2 cellular contexts compared by ENCODE assay signal in the genomic region with DNA sequence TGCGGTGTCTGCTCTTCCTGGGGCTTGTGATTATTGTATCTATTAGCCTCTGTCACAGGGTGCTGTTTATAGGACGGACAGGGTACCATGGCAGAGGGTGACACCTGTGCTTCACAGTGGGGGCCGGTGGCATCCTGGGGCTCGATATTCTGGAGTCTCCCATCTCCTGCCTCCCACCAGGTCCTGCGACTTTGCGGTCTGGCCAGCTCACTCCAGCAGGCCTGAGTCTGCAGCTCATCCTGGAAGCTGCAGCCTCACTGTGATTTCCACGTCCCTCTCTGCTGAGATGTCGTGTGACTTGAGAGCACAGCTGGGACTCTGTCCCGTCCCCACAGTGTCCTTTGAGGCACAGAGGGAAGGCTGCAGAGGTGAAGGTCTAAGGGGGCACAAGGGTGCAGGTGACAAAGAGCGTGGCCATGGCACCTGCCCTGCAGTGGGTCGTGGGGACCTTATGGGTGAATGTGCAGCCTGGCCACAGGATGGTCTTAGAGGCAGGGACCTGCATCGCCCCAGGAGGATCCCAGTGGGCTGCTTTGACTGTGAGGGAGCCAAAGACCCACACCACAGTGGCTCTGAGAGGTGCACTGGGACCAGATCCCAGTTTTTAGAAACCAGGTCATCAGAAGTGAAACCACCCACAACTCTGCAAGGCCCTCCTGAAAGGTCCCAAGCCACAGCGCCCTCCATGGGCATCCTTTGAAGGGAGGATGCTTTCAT.
TF ChIP-seq lines count a peak whose summit lies in the region.

No MANE protein-coding gene starts in this region.

TF ChIP-seq in GM23338, 12 proteins besides CTCF, POLR2A, EP300 and RAD21 (continues in another document):
- no peak for TF ChIP-seq STAT1 (IDR thresholded peaks at IDR 0.05; ENCODE audit: unreplicated experiment)
- no peak for TF ChIP-seq ZNF331 (CRISPR knock-in tag; IDR thresholded peaks at IDR 0.05; ENCODE audit: low read depth)
- no peak for TF ChIP-seq ZNF114 (CRISPR knock-in tag; IDR thresholded peaks at IDR 0.05)
- TF ChIP-seq, protein P1, sequence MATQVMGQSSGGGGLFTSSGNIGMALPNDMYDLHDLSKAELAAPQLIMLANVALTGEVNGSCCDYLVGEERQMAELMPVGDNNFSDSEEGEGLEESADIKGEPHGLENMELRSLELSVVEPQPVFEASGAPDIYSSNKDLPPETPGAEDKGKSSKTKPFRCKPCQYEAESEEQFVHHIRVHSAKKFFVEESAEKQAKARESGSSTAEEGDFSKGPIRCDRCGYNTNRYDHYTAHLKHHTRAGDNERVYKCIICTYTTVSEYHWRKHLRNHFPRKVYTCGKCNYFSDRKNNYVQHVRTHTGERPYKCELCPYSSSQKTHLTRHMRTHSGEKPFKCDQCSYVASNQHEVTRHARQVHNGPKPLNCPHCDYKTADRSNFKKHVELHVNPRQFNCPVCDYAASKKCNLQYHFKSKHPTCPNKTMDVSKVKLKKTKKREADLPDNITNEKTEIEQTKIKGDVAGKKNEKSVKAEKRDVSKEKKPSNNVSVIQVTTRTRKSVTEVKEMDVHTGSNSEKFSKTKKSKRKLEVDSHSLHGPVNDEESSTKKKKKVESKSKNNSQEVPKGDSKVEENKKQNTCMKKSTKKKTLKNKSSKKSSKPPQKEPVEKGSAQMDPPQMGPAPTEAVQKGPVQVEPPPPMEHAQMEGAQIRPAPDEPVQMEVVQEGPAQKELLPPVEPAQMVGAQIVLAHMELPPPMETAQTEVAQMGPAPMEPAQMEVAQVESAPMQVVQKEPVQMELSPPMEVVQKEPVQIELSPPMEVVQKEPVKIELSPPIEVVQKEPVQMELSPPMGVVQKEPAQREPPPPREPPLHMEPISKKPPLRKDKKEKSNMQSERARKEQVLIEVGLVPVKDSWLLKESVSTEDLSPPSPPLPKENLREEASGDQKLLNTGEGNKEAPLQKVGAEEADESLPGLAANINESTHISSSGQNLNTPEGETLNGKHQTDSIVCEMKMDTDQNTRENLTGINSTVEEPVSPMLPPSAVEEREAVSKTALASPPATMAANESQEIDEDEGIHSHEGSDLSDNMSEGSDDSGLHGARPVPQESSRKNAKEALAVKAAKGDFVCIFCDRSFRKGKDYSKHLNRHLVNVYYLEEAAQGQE (IDR thresholded peaks at IDR 0.05; ENCODE audit: unreplicated experiment), result no peak
- TF ChIP-seq, protein P2, sequence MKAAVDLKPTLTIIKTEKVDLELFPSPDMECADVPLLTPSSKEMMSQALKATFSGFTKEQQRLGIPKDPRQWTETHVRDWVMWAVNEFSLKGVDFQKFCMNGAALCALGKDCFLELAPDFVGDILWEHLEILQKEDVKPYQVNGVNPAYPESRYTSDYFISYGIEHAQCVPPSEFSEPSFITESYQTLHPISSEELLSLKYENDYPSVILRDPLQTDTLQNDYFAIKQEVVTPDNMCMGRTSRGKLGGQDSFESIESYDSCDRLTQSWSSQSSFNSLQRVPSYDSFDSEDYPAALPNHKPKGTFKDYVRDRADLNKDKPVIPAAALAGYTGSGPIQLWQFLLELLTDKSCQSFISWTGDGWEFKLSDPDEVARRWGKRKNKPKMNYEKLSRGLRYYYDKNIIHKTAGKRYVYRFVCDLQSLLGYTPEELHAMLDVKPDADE (IDR thresholded peaks at IDR 0.05), result no peak
- no peak for TF ChIP-seq EZH2 (IDR thresholded peaks at IDR 0.05; ENCODE audit: low read depth, unreplicated experiment)
- TF ChIP-seq, protein P3, sequence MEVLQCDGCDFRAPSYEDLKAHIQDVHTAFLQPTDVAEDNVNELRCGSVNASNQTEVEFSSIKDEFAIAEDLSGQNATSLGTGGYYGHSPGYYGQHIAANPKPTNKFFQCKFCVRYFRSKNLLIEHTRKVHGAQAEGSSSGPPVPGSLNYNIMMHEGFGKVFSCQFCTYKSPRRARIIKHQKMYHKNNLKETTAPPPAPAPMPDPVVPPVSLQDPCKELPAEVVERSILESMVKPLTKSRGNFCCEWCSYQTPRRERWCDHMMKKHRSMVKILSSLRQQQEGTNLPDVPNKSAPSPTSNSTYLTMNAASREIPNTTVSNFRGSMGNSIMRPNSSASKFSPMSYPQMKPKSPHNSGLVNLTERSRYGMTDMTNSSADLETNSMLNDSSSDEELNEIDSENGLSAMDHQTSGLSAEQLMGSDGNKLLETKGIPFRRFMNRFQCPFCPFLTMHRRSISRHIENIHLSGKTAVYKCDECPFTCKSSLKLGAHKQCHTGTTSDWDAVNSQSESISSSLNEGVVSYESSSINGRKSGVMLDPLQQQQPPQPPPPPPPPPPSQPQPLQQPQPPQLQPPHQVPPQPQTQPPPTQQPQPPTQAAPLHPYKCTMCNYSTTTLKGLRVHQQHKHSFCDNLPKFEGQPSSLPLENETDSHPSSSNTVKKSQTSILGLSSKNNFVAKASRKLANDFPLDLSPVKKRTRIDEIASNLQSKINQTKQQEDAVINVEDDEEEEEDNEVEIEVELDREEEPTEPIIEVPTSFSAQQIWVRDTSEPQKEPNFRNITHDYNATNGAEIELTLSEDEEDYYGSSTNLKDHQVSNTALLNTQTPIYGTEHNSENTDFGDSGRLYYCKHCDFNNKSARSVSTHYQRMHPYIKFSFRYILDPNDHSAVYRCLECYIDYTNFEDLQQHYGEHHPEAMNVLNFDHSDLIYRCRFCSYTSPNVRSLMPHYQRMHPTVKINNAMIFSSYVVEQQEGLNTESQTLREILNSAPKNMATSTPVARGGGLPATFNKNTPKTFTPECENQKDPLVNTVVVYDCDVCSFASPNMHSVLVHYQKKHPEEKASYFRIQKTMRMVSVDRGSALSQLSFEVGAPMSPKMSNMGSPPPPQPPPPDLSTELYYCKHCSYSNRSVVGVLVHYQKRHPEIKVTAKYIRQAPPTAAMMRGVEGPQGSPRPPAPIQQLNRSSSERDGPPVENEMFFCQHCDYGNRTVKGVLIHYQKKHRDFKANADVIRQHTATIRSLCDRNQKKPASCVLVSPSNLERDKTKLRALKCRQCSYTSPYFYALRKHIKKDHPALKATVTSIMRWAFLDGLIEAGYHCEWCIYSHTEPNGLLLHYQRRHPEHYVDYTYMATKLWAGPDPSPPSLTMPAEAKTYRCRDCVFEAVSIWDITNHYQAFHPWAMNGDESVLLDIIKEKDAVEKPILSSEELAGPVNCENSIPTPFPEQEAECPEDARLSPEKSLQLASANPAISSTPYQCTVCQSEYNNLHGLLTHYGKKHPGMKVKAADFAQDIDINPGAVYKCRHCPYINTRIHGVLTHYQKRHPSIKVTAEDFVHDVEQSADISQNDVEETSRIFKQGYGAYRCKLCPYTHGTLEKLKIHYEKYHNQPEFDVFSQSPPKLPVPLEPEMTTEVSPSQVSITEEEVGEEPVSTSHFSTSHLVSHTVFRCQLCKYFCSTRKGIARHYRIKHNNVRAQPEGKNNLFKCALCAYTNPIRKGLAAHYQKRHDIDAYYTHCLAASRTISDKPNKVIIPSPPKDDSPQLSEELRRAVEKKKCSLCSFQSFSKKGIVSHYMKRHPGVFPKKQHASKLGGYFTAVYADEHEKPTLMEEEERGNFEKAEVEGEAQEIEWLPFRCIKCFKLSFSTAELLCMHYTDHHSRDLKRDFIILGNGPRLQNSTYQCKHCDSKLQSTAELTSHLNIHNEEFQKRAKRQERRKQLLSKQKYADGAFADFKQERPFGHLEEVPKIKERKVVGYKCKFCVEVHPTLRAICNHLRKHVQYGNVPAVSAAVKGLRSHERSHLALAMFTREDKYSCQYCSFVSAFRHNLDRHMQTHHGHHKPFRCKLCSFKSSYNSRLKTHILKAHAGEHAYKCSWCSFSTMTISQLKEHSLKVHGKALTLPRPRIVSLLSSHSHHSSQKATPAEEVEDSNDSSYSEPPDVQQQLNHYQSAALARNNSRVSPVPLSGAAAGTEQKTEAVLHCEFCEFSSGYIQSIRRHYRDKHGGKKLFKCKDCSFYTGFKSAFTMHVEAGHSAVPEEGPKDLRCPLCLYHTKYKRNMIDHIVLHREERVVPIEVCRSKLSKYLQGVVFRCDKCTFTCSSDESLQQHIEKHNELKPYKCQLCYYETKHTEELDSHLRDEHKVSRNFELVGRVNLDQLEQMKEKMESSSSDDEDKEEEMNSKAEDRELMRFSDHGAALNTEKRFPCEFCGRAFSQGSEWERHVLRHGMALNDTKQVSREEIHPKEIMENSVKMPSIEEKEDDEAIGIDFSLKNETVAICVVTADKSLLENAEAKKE (CRISPR knock-in tag; IDR thresholded peaks at IDR 0.05), result no peak
- no peak for TF ChIP-seq EZH2phosphoT487 (IDR thresholded peaks at IDR 0.05; ENCODE audit: unreplicated experiment)

TF ChIP-seq in H1, 55 proteins besides CTCF, POLR2A, EP300 and RAD21:
- no peak for TF ChIP-seq ZNF274 (IDR thresholded peaks at IDR 0.05; ENCODE audit: borderline replicate concordance, extremely low read depth, low read length)
- TF ChIP-seq SRF (IDR thresholded peaks at IDR 0.05; ENCODE audit: low read depth, low read length), result no peak
- no peak for TF ChIP-seq BRCA1 (IDR thresholded peaks at IDR 0.05; ENCODE audit: low read depth, low read length)
- no peak for TF ChIP-seq FOSL1 (IDR thresholded peaks at IDR 0.05; ENCODE audit: insufficient read depth, low read depth, low read length)
- TF ChIP-seq NRF1 (IDR thresholded peaks at IDR 0.05; ENCODE audit: low read depth, low read length), result no peak
